ENCODE assay signal across 20 cellular contexts in genomic region chr2:241947876-241948275, GRCh38.
"Had no signal": no experiment of that assay in that cellular context is flagged by ENCODE, and none has a peak within 500 bp of the region (broad histone marks: within the 10 kb centered on the region; RNA-seq: fewer than 3 reads in every experiment).

No MANE protein-coding gene starts in this region.

- H3K27ac ChIP-seq: epithelial cell of prostate, esophagus squamous epithelium, left ventricle myocardium inferior, parathyroid adenoma, right atrium auricular region, testis, transverse colon had no signal

- H3K4me3 ChIP-seq: esophagus squamous epithelium, left ventricle myocardium inferior, right atrium auricular region, transverse colon had no signal

- H3K9me3 Mint-ChIP-seq: mesothelial cell of epicardium, naive B cell had no signal

- H2AFZ ChIP-seq: parathyroid adenoma had no signal

- H3K36me3 Mint-ChIP-seq: activated naive CD4-positive, alpha-beta T cell treated with anti-CD3 and anti-CD28 coated beads, Interleukin-2, amount 10 ng/mL, durations not matched to agents 7 days and 5 days; mesothelial cell of epicardium had no signal

- H3K36me3 ChIP-seq: esophagus squamous epithelium, left ventricle myocardium inferior, right atrium auricular region, transverse colon had no signal

- DNase-seq: activated CD4-positive, alpha-beta T cell treated with anti-CD3 and anti-CD28 coated beads for 48 hours; activated CD4-positive, alpha-beta T cell treated with anti-CD3 and anti-CD28 coated beads, Interleukin-2, amount 50 U/mL, for 48 hours; activated CD4-positive, CD25-positive, alpha-beta regulatory T cell; activated CD8-positive, alpha-beta memory T cell treated with anti-CD3 and anti-CD28 coated beads for 24 hours; activated gamma-delta T cell; activated naive CD4-positive, alpha-beta T cell treated with anti-CD3 and anti-CD28 coated beads, Interleukin-2, amount 10 ng/mL, durations not matched to agents 7 days and 5 days; dermis blood vessel endothelial cell; effector CD4-positive, alpha-beta T cell; esophagus squamous epithelium; left ventricle myocardium inferior; naive B cell; nephron progenitor cell; stimulated activated CD4-positive, alpha-beta T cell treated with anti-CD3 and anti-CD28 coated beads, Interleukin-2, amount 100 ng/mL, for 48 hours; stimulated activated naive CD4-positive, alpha-beta T cell treated with Interleukin-2 at 50 U/mL for 16 hours; testis; transverse colon had no signal

- H3K4me1 Mint-ChIP-seq: activated naive CD4-positive, alpha-beta T cell treated with anti-CD3 and anti-CD28 coated beads, Interleukin-2, amount 10 ng/mL, durations not matched to agents 7 days and 5 days; mesothelial cell of epicardium had no signal

- H3K4me3 Mint-ChIP-seq: activated naive CD4-positive, alpha-beta T cell treated with anti-CD3 and anti-CD28 coated beads, Interleukin-2, amount 10 ng/mL, durations not matched to agents 7 days and 5 days; mesothelial cell of epicardium; nephron progenitor cell had no signal

- H3K27me3 Mint-ChIP-seq: naive B cell had no signal

- H3K9me3 ChIP-seq: esophagus squamous epithelium, left ventricle myocardium inferior, right atrium auricular region, testis, transverse colon had no signal

- H3K27ac Mint-ChIP-seq: activated naive CD4-positive, alpha-beta T cell treated with anti-CD3 and anti-CD28 coated beads, Interleukin-2, amount 10 ng/mL, durations not matched to agents 7 days and 5 days; mesothelial cell of epicardium; nephron progenitor cell had no signal

- H3K27me3 ChIP-seq: right atrium auricular region, testis, transverse colon had no signal
